Comparison of ENCODE assay signal across 25 cellular contexts in genomic region chr10:21934307-21934706, GRCh38.
DNase-seq lines count a peak whose midpoint lies in the region; ATAC-seq, FAIRE-seq and TF ChIP-seq lines count a peak whose summit lies in the region.
"Had no signal": no experiment of that assay in that cellular context is flagged by ENCODE, and none has a peak within 500 bp of the region (broad histone marks: within the 10 kb centered on the region; RNA-seq: fewer than 3 reads in every experiment).

No MANE protein-coding gene starts in this region.

- H3K27me3 ChIP-seq in astrocyte (ENCODE audit: insufficient read depth, low read length), result no peaks in the 10 kb centered on the region
- H3K27me3 ChIP-seq in lower lobe of right lung (ENCODE audit: low read depth), result no peaks in the 10 kb centered on the region
- H3K27me3 ChIP-seq: BLaER1 treated with 17β-estradiol and CSF1 and Interleukin-3, amounts not matched to agents 10 nM and 100 nM; MG63 had no signal

- H3K9me3 ChIP-seq in astrocyte (ENCODE audit: insufficient read depth, low read depth, low read length) (no peaks in the 10 kb centered on the region), lower lobe of right lung (peaks cover 14% of the 10 kb centered on the region)

- no peak overlapping the region for H2AFZ ChIP-seq in astrocyte (ENCODE audit: low read depth, low read length)

- no peaks in the 10 kb centered on the region for H3K27me3 Mint-ChIP-seq in astrocyte (ENCODE audit: low read depth, unreplicated experiment)
- H3K27me3 Mint-ChIP-seq: T-cell had no signal

- intact Hi-C loops in lower lobe of right lung (cut with DNase I), result no loop called here

- H3K27ac Mint-ChIP-seq in astrocyte (ENCODE audit: unreplicated experiment), result no peak overlapping the region
- H3K27ac Mint-ChIP-seq: CD8-positive, alpha-beta memory T cell; H9; T-cell had no signal

- ATAC-seq in lower lobe of right lung (no peak), HG02610 (IDR thresholded peaks at IDR 0.05; ENCODE audit: unreplicated experiment) (no peak)
- ATAC-seq: Panc1, T-cell had no signal

- H3K4me1 ChIP-seq in astrocyte (ENCODE audit: insufficient read depth, low read length), result no peaks in the 10 kb centered on the region
- no peaks in the 10 kb centered on the region for H3K4me1 ChIP-seq in lower lobe of right lung
- H3K4me1 ChIP-seq: BLaER1 treated with 17β-estradiol and CSF1 and Interleukin-3, amounts not matched to agents 10 nM and 100 nM had no signal

- no peak overlapping the region for H3K27ac ChIP-seq in astrocyte (ENCODE audit: low read depth, low read length)
- H3K27ac ChIP-seq in lower lobe of right lung, result no peak overlapping the region
- H3K27ac ChIP-seq: BLaER1 treated with 17β-estradiol and CSF1 and Interleukin-3, amounts not matched to agents 10 nM and 100 nM had no signal

- no peaks in the 10 kb centered on the region for H3K36me3 Mint-ChIP-seq in astrocyte (ENCODE audit: low read depth, unreplicated experiment)

- H3K4me3 ChIP-seq in astrocyte (ENCODE audit: insufficient read depth, low read depth, low read length), result no peak overlapping the region
- H3K4me3 ChIP-seq in lower lobe of right lung, result no peak overlapping the region
- H3K4me3 ChIP-seq: BLaER1 treated with 17β-estradiol and CSF1 and Interleukin-3, amounts not matched to agents 10 nM and 100 nM; MG63 had no signal

- TF ChIP-seq CTCF in astrocyte (IDR thresholded peaks at IDR 0.05; ENCODE audit: insufficient read depth, low read depth, low read length) (no peak), lower lobe of right lung (IDR thresholded peaks at IDR 0.05) (no peak)

- DNase-seq in GM19239 (ENCODE audit: insufficient read length, low spot score) (no peak), astrocyte (ENCODE audit: low read depth) (peak; percentile 6), dermis blood vessel endothelial cell (peak; percentile 18), iris pigment epithelial cell (ENCODE audit: low read depth) (peak; percentile 83), lower lobe of right lung (no peak), SK-N-DZ (ENCODE audit: low spot score) (no peak), epidermal melanocyte (ENCODE audit: insufficient read length, low spot score) (no peak)
- DNase-seq: ACHN; Calu3; CD8-positive, alpha-beta memory T cell; DMS153; EL; H9; Karpas-422; MG63; NCI-H1092; NCI-H1436; NCI-H187 treated with DMSO at 0.1 percent for 48 hours; NCI-H510A; NCI-H774; NK-92 treated with Interleukin-12 subunit alpha and Interleukin-12 subunit beta, amount 100 ng/mL, for 24 hours; T-cell had no signal

- H3K36me3 ChIP-seq in astrocyte (ENCODE audit: insufficient read depth, low read length) (no peaks in the 10 kb centered on the region), lower lobe of right lung (no peaks in the 10 kb centered on the region)
- H3K36me3 ChIP-seq: BLaER1 treated with 17β-estradiol and CSF1 and Interleukin-3, amounts not matched to agents 10 nM and 100 nM; MG63 had no signal

- FAIRE-seq in GM19239 (lab: Jason Lieb, UNC) (peak; percentile 23), astrocyte (lab: Jason Lieb, UNC) (no peak)

- H3K79me2 ChIP-seq in astrocyte (ENCODE audit: insufficient read depth, low read length), result peaks cover 27% of the 10 kb centered on the region

- no peak overlapping the region for H3K4me3 Mint-ChIP-seq in astrocyte (ENCODE audit: unreplicated experiment)
- H3K4me3 Mint-ChIP-seq: CD8-positive, alpha-beta memory T cell; H9; T-cell had no signal

- peaks cover 6% of the 10 kb centered on the region for H3K4me1 Mint-ChIP-seq in astrocyte (ENCODE audit: low read depth, unreplicated experiment)

- no peaks in the 10 kb centered on the region for H4K20me1 ChIP-seq in astrocyte (ENCODE audit: insufficient read depth, low read length)
- H4K20me1 ChIP-seq: BLaER1 treated with 17β-estradiol and CSF1 and Interleukin-3, amounts not matched to agents 10 nM and 100 nM had no signal

- H3K4me2 ChIP-seq in astrocyte (ENCODE audit: low read length), result no peak overlapping the region
- H3K4me2 ChIP-seq: BLaER1 treated with 17β-estradiol and CSF1 and Interleukin-3, amounts not matched to agents 10 nM and 100 nM had no signal

- H3K9ac ChIP-seq in astrocyte (ENCODE audit: low read length), result no peak overlapping the region
- H3K9ac ChIP-seq: BLaER1 treated with 17β-estradiol and CSF1 and Interleukin-3, amounts not matched to agents 10 nM and 100 nM had no signal

- H3K9me3 Mint-ChIP-seq in astrocyte (ENCODE audit: unreplicated experiment), result peaks cover 3% of the 10 kb centered on the region

Comparison
In these comparisons a context has a peak if more than half of its experiments do, and no peak if none do; other contexts are left out.
1. DNase-seq: peak in astrocyte (single experiment), dermis blood vessel endothelial cell (single experiment) and iris pigment epithelial cell (single experiment); none in GM19239 (single experiment), lower lobe of right lung (single experiment), SK-N-DZ (single experiment) and epidermal melanocyte (single experiment).